Comparison of ENCODE assay signal across 1 cellular context in the genomic region with DNA sequence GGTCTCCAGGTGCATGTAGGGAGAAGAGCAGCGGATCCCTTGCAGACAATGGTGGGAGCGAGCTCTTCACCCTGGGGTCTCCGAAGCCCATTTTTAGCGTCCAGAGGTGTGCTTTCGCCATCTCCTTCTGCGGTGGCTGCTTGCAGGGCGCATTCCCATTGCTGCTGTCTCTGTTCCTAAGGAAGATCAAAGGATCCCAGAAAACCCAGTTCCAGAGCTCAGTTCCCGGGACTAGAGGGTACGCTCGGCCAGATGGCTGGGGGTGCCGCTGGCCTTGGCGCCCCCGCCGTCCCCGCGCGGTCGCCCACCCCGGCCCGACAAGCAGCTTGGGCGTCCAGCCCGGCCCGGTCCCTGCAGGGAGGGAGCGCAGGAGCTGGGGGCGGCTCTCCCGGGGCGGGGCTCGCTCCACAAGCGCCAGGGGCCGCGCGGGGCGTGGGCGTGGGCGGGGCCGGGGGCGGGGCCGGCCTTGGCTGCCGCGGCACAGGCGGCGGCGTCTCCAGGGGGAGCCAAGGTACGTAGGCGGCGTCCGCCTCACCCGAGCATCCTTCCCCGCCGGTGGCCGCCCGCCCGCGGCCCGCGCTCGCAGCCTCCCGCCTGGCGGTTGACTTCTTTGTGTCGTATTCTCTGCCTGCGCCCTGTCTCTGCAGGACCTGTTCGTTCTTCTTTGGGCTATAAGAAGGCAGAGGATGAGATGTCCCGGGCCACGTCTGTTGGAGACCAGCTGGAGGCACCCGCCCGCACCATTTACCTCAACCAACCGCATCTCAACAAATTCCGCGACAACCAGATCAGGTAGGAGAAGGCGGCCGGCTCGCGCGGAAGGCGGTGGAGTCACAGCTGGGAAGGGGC.
A peak's percentile ranks its signal among the peaks of the same experiment; 100 is the strongest.
TF ChIP-seq lines count a peak whose summit lies in the region.

No MANE protein-coding gene starts in this region.

TF ChIP-seq in HEK293, 187 proteins besides CTCF, POLR2A, EP300 and RAD21 (continued from another document):
- TF ChIP-seq, protein P1, sequence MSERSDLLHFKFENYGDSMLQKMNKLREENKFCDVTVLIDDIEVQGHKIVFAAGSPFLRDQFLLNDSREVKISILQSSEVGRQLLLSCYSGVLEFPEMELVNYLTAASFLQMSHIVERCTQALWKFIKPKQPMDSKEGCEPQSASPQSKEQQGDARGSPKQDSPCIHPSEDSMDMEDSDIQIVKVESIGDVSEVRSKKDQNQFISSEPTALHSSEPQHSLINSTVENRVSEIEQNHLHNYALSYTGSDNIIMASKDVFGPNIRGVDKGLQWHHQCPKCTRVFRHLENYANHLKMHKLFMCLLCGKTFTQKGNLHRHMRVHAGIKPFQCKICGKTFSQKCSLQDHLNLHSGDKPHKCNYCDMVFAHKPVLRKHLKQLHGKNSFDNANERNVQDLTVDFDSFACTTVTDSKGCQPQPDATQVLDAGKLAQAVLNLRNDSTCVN (tag by site-specific recombination; optimal IDR thresholded peaks at IDR 0.05), result peak; percentile 50
- no peak for TF ChIP-seq ZNF157 (tag by site-specific recombination; IDR thresholded peaks at IDR 0.05)
- no peak for TF ChIP-seq ZNF561 (tag by site-specific recombination; IDR thresholded peaks at IDR 0.05; ENCODE audit: borderline replicate concordance)
- TF ChIP-seq ZNF311 (tag by site-specific recombination; IDR thresholded peaks at IDR 0.05; ENCODE audit: borderline replicate concordance), result no peak
- 0 out of 2 replicates have a peak, but pooled peaks have one; percentile 28 for TF ChIP-seq ZBTB17 (tag by site-specific recombination; IDR thresholded peaks at IDR 0.05)
- no peak for TF ChIP-seq BCL11A (tag by site-specific recombination; IDR thresholded peaks at IDR 0.05; ENCODE audit: low read depth)
- TF ChIP-seq, protein P2, sequence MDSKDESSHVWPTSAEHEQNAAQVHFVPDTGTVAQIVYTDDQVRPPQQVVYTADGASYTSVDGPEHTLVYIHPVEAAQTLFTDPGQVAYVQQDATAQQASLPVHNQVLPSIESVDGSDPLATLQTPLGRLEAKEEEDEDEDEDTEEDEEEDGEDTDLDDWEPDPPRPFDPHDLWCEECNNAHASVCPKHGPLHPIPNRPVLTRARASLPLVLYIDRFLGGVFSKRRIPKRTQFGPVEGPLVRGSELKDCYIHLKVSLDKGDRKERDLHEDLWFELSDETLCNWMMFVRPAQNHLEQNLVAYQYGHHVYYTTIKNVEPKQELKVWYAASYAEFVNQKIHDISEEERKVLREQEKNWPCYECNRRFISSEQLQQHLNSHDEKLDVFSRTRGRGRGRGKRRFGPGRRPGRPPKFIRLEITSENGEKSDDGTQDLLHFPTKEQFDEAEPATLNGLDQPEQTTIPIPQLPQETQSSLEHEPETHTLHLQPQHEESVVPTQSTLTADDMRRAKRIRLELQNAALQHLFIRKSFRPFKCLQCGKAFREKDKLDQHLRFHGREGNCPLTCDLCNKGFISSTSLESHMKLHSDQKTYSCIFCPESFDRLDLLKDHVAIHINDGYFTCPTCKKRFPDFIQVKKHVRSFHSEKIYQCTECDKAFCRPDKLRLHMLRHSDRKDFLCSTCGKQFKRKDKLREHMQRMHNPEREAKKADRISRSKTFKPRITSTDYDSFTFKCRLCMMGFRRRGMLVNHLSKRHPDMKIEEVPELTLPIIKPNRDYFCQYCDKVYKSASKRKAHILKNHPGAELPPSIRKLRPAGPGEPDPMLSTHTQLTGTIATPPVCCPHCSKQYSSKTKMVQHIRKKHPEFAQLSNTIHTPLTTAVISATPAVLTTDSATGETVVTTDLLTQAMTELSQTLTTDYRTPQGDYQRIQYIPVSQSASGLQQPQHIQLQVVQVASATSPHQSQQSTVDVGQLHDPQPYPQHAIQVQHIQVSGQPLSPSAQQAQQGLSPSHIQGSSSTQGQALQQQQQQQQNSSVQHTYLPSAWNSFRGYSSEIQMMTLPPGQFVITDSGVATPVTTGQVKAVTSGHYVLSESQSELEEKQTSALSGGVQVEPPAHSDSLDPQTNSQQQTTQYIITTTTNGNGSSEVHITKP (tag by site-specific recombination; IDR thresholded peaks at IDR 0.05), result peak; percentile 56
- TF ChIP-seq ZNF24 (tag by site-specific recombination; IDR thresholded peaks at IDR 0.05), result no peak
- no peak for TF ChIP-seq ZNF843 (tag by site-specific recombination; IDR thresholded peaks at IDR 0.05)
- no peak for TF ChIP-seq ZNF549 (tag by site-specific recombination; IDR thresholded peaks at IDR 0.05)
- TF ChIP-seq ZNF707 (tag by site-specific recombination; IDR thresholded peaks at IDR 0.05), result no peak
- no peak for TF ChIP-seq ZNF555 (tag by site-specific recombination; conservative IDR thresholded peaks at IDR 0.05)
- TF ChIP-seq ZSCAN16 (tag by site-specific recombination; IDR thresholded peaks at IDR 0.05), result no peak
- TF ChIP-seq ZNF530 (tag by site-specific recombination; IDR thresholded peaks at IDR 0.05; ENCODE audit: low read depth), result no peak
- TF ChIP-seq, protein P3, sequence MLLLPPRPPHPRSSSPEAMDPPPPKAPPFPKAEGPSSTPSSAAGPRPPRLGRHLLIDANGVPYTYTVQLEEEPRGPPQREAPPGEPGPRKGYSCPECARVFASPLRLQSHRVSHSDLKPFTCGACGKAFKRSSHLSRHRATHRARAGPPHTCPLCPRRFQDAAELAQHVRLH (tag by site-specific recombination; IDR thresholded peaks at IDR 0.05), result no peak
- no peak for TF ChIP-seq ZNF596 (tag by site-specific recombination; IDR thresholded peaks at IDR 0.05)
- no peak for TF ChIP-seq SP7 (tag by site-specific recombination; IDR thresholded peaks at IDR 0.05)
- no peak for TF ChIP-seq ZNF133 (tag by site-specific recombination; IDR thresholded peaks at IDR 0.05)
- TF ChIP-seq ZNF777 (tag by site-specific recombination; IDR thresholded peaks at IDR 0.05; ENCODE audit: borderline replicate concordance), result no peak
- peak; percentile 54 for TF ChIP-seq ZFHX2 (tag by site-specific recombination; conservative IDR thresholded peaks at IDR 0.05)
- TF ChIP-seq ZNF366 (tag by site-specific recombination; conservative IDR thresholded peaks at IDR 0.05), result no peak
- no peak for TF ChIP-seq ZNF623 (tag by site-specific recombination; IDR thresholded peaks at IDR 0.05)
- TF ChIP-seq ZNF391 (tag by site-specific recombination; IDR thresholded peaks at IDR 0.05; ENCODE audit: borderline replicate concordance, low read depth), result no peak
- no peak for TF ChIP-seq ZNF837 (tag by site-specific recombination; IDR thresholded peaks at IDR 0.05)
- no peak for TF ChIP-seq ZNF510 (tag by site-specific recombination; IDR thresholded peaks at IDR 0.05; ENCODE audit: insufficient replicate concordance)
- TF ChIP-seq GLI2 (tag by site-specific recombination; IDR thresholded peaks at IDR 0.05; ENCODE audit: borderline replicate concordance, low read depth), result no peak
- no peak for TF ChIP-seq ZNF404 (tag by site-specific recombination; IDR thresholded peaks at IDR 0.05)
- TF ChIP-seq, protein P4, sequence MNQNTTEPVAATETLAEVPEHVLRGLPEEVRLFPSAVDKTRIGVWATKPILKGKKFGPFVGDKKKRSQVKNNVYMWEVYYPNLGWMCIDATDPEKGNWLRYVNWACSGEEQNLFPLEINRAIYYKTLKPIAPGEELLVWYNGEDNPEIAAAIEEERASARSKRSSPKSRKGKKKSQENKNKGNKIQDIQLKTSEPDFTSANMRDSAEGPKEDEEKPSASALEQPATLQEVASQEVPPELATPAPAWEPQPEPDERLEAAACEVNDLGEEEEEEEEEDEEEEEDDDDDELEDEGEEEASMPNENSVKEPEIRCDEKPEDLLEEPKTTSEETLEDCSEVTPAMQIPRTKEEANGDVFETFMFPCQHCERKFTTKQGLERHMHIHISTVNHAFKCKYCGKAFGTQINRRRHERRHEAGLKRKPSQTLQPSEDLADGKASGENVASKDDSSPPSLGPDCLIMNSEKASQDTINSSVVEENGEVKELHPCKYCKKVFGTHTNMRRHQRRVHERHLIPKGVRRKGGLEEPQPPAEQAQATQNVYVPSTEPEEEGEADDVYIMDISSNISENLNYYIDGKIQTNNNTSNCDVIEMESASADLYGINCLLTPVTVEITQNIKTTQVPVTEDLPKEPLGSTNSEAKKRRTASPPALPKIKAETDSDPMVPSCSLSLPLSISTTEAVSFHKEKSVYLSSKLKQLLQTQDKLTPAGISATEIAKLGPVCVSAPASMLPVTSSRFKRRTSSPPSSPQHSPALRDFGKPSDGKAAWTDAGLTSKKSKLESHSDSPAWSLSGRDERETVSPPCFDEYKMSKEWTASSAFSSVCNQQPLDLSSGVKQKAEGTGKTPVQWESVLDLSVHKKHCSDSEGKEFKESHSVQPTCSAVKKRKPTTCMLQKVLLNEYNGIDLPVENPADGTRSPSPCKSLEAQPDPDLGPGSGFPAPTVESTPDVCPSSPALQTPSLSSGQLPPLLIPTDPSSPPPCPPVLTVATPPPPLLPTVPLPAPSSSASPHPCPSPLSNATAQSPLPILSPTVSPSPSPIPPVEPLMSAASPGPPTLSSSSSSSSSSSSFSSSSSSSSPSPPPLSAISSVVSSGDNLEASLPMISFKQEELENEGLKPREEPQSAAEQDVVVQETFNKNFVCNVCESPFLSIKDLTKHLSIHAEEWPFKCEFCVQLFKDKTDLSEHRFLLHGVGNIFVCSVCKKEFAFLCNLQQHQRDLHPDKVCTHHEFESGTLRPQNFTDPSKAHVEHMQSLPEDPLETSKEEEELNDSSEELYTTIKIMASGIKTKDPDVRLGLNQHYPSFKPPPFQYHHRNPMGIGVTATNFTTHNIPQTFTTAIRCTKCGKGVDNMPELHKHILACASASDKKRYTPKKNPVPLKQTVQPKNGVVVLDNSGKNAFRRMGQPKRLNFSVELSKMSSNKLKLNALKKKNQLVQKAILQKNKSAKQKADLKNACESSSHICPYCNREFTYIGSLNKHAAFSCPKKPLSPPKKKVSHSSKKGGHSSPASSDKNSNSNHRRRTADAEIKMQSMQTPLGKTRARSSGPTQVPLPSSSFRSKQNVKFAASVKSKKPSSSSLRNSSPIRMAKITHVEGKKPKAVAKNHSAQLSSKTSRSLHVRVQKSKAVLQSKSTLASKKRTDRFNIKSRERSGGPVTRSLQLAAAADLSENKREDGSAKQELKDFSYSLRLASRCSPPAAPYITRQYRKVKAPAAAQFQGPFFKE (tag by site-specific recombination; IDR thresholded peaks at IDR 0.05; ENCODE audit: borderline replicate concordance), result no peak
- no peak for TF ChIP-seq ZNF560 (tag by site-specific recombination; IDR thresholded peaks at IDR 0.05; ENCODE audit: borderline replicate concordance)
